Comparison of ENCODE assay signal across 27 cellular contexts in genomic region chr12:92412931-92413685, GRCh38.
DNase-seq lines count a peak whose midpoint lies in the region; ATAC-seq, FAIRE-seq and TF ChIP-seq lines count a peak whose summit lies in the region.
"Had no signal": no experiment of that assay in that cellular context is flagged by ENCODE, and none has a peak within 500 bp of the region (broad histone marks: within the 10 kb centered on the region; RNA-seq: fewer than 3 reads in every experiment).

No MANE protein-coding gene starts in this region.

- POLR2A ChIA-PET in A549 (lab: Yijun Ruan, JAX) = interaction anchor here (1.2 kb wide), 1 partner anchor 267 kb away, joined by 3 read pairs; the partner anchor contains the start of gene BTG1

- H3K9me3 ChIP-seq in A549 = no peaks in the 10 kb centered on the region

- H3K27me3 Mint-ChIP-seq in GM23338 (ENCODE audit: insufficient read depth, low read depth, poor library complexity) = no peaks in the 10 kb centered on the region
- H3K27me3 Mint-ChIP-seq: CD8-positive, alpha-beta memory T cell had no signal

- peaks cover 10% of the 10 kb centered on the region for H3K4me1 Mint-ChIP-seq in GM23338

- H3K27ac ChIP-seq in A549 (no peak overlapping the region), GM23338 (ENCODE audit: low read depth) (no peak overlapping the region)
- H3K27ac ChIP-seq: 22Rv1, C4-2B, HL-60, RWPE1, SK-N-MC had no signal

- no peak for ATAC-seq in A549
- no peak for ATAC-seq in GM23338
- ATAC-seq in GM21526 (IDR thresholded peaks at IDR 0.05; ENCODE audit: low FRiP score, unreplicated experiment) = no peak
- no peak for ATAC-seq in GM21423 (IDR thresholded peaks at IDR 0.05; ENCODE audit: unreplicated experiment)
- ATAC-seq in HG02973 (IDR thresholded peaks at IDR 0.05; ENCODE audit: unreplicated experiment) = no peak
- ATAC-seq: HCT116, HepG2 had no signal

- H3K4me1 ChIP-seq in A549 (0 out of 3 replicates have a peak, but pooled peaks cover 4% of the 10 kb centered on the region), GM23338 (ENCODE audit: insufficient read depth) (no peaks in the 10 kb centered on the region)

- no peak overlapping the region for H3K4me3 Mint-ChIP-seq in GM23338
- H3K4me3 Mint-ChIP-seq: CD8-positive, alpha-beta memory T cell had no signal

- H2AFZ ChIP-seq in GM23338 = 0 out of 2 replicates have a peak overlapping the region, but pooled peaks have one; percentile 35

- H3K27ac Mint-ChIP-seq in GM23338 = no peak overlapping the region

- 68% methylated on average over 3 of the region's 3 CpGs for WGBS in A549 (ENCODE audit: missing lambda C conversion rate)

- H3K9me3 Mint-ChIP-seq in GM23338 = peaks cover 10% of the 10 kb centered on the region
- H3K9me3 Mint-ChIP-seq: CD8-positive, alpha-beta memory T cell had no signal

- H3K79me2 ChIP-seq in GM23338 (replicated peaks; ENCODE audit: insufficient read depth) = no peaks in the 10 kb centered on the region

- TF ChIP-seq CTCF in A549 (IDR thresholded peaks at IDR 0.05) (no peak), GM23338 (conservative IDR thresholded peaks at IDR 0.05; ENCODE audit: low read depth in 2 of 2) (no peak), astrocyte of the spinal cord (IDR thresholded peaks at IDR 0.05; ENCODE audit: low read depth, low read length) (no peak)

- H3K36me3 Mint-ChIP-seq in GM23338 (ENCODE audit: low read depth) = peaks cover 12% of the 10 kb centered on the region; the same call in 2 of the 3 replicates
- H3K36me3 Mint-ChIP-seq: CD8-positive, alpha-beta memory T cell had no signal

- no peak for TF ChIP-seq RAD21 in A549 (conservative IDR thresholded peaks at IDR 0.05 in 1 of 2, IDR thresholded peaks at IDR 0.05 in 1 of 2)

- peaks cover 19% of the 10 kb centered on the region for H3K9me2 ChIP-seq in GM23338 (ENCODE audit: insufficient read depth)

- H3K4me2 ChIP-seq in A549 = no peak overlapping the region
- H3K4me2 ChIP-seq in GM23338 = no peak overlapping the region

- no peak for TF ChIP-seq POLR2A in A549 (IDR thresholded peaks at IDR 0.05; ENCODE audit: low read length)

- H3K4me3 ChIP-seq in A549 (no peak overlapping the region), GM23338 (no peak overlapping the region), astrocyte of the spinal cord (ENCODE audit: low read depth, low read length) (no peak overlapping the region)
- H3K4me3 ChIP-seq: SK-N-MC had no signal

- no peak for TF ChIP-seq EP300 in A549 (IDR thresholded peaks at IDR 0.05)

- in situ Hi-C loops in astrocyte of the spinal cord (cut with HindIII; ENCODE audit: low sequenced_read_pairs) = no loop called here

- no peaks in the 10 kb centered on the region for H3K36me3 ChIP-seq in GM23338 (ENCODE audit: insufficient read depth)

- no peaks in the 10 kb centered on the region for H3K27me3 ChIP-seq in GM23338 (ENCODE audit: insufficient read depth)

- CTCF ChIA-PET in A549 (lab: Yijun Ruan, JAX) = no interaction called here

- DNase-seq in A549 (ENCODE audit: low read depth in 1 of 2, low spot score in 1 of 2) = no peak
- DNase-seq in GM23338 (ENCODE audit: low spot score) = no peak
- DNase-seq in astrocyte of the spinal cord (ENCODE audit: low read depth, low spot score) = peak; percentile 18
- peak; percentile 14 for DNase-seq in kidney tubule cell (ENCODE audit: low spot score)
- no peak for DNase-seq in UCSD-AML1 (lab: John Stamatoyannopoulos, UW; ENCODE audit: unreplicated experiment)
- DNase-seq: CD8-positive, alpha-beta memory T cell; GF-D8; KBM-7; NCI-H1105; NCI-H2029 treated with DMSO at 0.1 percent for 48 hours; NCI-H345; NCI-H524; NCI-H774; NK-92 treated with Interleukin-12 subunit alpha and Interleukin-12 subunit beta, amount 100 ng/mL, for 24 hours; SHP77 treated with DMSO at 0.1 percent for 48 hours; SW 1271 had no signal

- no peak for FAIRE-seq in A549 (lab: Jason Lieb, UNC)
- FAIRE-seq: H1, HepG2 had no signal

- H4K20me1 ChIP-seq in GM23338 (replicated peaks; ENCODE audit: insufficient read depth) = no peaks in the 10 kb centered on the region

- no peaks in the 10 kb centered on the region for H3F3A ChIP-seq in GM23338 (replicated peaks; ENCODE audit: low read depth)

TF ChIP-seq in A549, 52 proteins besides CTCF, POLR2A, EP300 and RAD21:
- TF ChIP-seq REST (IDR thresholded peaks at IDR 0.05) (no peak), TFCP2L1 (CRISPR knock-in tag; IDR thresholded peaks at IDR 0.05) (no peak), ZFP36 (IDR thresholded peaks at IDR 0.05; ENCODE audit: borderline replicate concordance, partially characterized antibody) (no peak), TP53 (CRISPR knock-in tag; IDR thresholded peaks at IDR 0.05) (no peak), NPAS2 (CRISPR knock-in tag; IDR thresholded peaks at IDR 0.05; ENCODE audit: borderline replicate concordance) (no peak), ZC3H11A (IDR thresholded peaks at IDR 0.05) (peak; percentile 60), SMC3 (IDR thresholded peaks at IDR 0.05) (no peak)

TF ChIP-seq in GM23338, 12 proteins besides CTCF, POLR2A, EP300 and RAD21 (continues in another document):
- TF ChIP-seq EZH2 (IDR thresholded peaks at IDR 0.05; ENCODE audit: low read depth, unreplicated experiment) (no peak), POLR2AphosphoS5 (IDR thresholded peaks at IDR 0.05; ENCODE audit: low read depth) (no peak), NANOG (IDR thresholded peaks at IDR 0.05; ENCODE audit: borderline replicate concordance) (no peak), ETS1 (IDR thresholded peaks at IDR 0.05) (no peak), ZNF331 (CRISPR knock-in tag; IDR thresholded peaks at IDR 0.05; ENCODE audit: low read depth) (no peak), REST (IDR thresholded peaks at IDR 0.05; ENCODE audit: unreplicated experiment) (no peak), EZH2phosphoT487 (IDR thresholded peaks at IDR 0.05; ENCODE audit: unreplicated experiment) (no peak)

Comparison
In these comparisons a context has a peak if more than half of its experiments do, and no peak if none do; other contexts are left out.
1. DNase-seq: peak in astrocyte of the spinal cord (single experiment) and kidney tubule cell (single experiment); none in A549 (0 of 2), GM23338 (single experiment) and UCSD-AML1 (single experiment).